ENCODE assay signal across 11 cellular contexts in genomic region chr7:35596061-35596460, GRCh38.
DNase-seq lines count a peak whose midpoint lies in the region; ATAC-seq, FAIRE-seq and TF ChIP-seq lines count a peak whose summit lies in the region.
"Had no signal": no experiment of that assay in that cellular context is flagged by ENCODE, and none has a peak within 500 bp of the region (broad histone marks: within the 10 kb centered on the region; RNA-seq: fewer than 3 reads in every experiment).

No MANE protein-coding gene starts in this region.

- WGBS in K562 (ENCODE audit: insufficient coverage, low coverage, missing lambda C conversion rate): 0% methylated on average over 2 of the region's 2 CpGs

- H2AFZ ChIP-seq in K562 (ENCODE audit: low read depth, low read length): peak overlapping the region; percentile 71

- TF ChIP-seq EP300 in K562 (IDR thresholded peaks at IDR 0.05; ENCODE audit: low read length): no peak

- H3K9ac ChIP-seq in K562 (ENCODE audit: insufficient read depth in 1 of 2, low read depth in 2 of 2, low read length in 2 of 2): no peak overlapping the region

- no peaks in the 10 kb centered on the region for H3K9me3 ChIP-seq in K562 (replicated peaks; ENCODE audit: control insufficient read depth, insufficient read depth, low read depth, low read length)
- no peaks in the 10 kb centered on the region for H3K9me3 ChIP-seq in left lung
- H3K9me3 ChIP-seq: breast epithelium had no signal

- H3K9me1 ChIP-seq in K562 (ENCODE audit: control insufficient read depth, insufficient read depth, low read length): no peaks in the 10 kb centered on the region

- POLR2A ChIA-PET in K562 (lab: Yijun Ruan, JAX): interaction anchor here (0.6 kb wide), 2 partner anchors 16 to 189 kb away, joined by 3 to 4 read pairs; no protein-coding TSS in a partner anchor

- DNase-seq in AG08396 (ENCODE audit: low spot score) (peak; percentile 38), KBM-7 (peak; percentile 38), K562 (ENCODE audit: extremely low read depth in 1 of 4, low spot score in 3 of 4) (peak in 2 of 4 experiments; percentile 20 to 29), left lung (no peak), SW480 (ENCODE audit: low spot score) (no peak)
- no peak for DNase-seq in stimulated activated CD4-positive, alpha-beta T cell treated with anti-CD3 and anti-CD28 coated beads, Interleukin-1b, Interleukin-23, amount 100 ng/mL, for 48 hours
- DNase-seq: glutamatergic neuron, NCI-H524 treated with DMSO at 0.1 percent for 48 hours had no signal

- H4K20me1 ChIP-seq in K562 (replicated peaks; ENCODE audit: control insufficient read depth, insufficient read depth, low read length): no peaks in the 10 kb centered on the region

- no TSS peak for BruUV-seq in K562 (replicated peaks; lab: Mats Ljungman, UMichigan)

- H3K36me3 ChIP-seq in K562 (ENCODE audit: control insufficient read depth, insufficient read depth, low read length) (no peaks in the 10 kb centered on the region), left lung (no peaks in the 10 kb centered on the region)
- H3K36me3 ChIP-seq: breast epithelium had no signal

- intact Hi-C loops in K562 (cut with micrococcal nuclease): no loop called here
- intact Hi-C loops in left lung (cut with DNase I): no loop called here

- no peaks in the 10 kb centered on the region for H3K79me2 ChIP-seq in K562 (ENCODE audit: control insufficient read depth, insufficient read depth, low read length)

- peak overlapping the region; percentile 51 for H3K4me2 ChIP-seq in K562 (ENCODE audit: insufficient read depth, low read length)

- in situ Hi-C loops in KBM-7 (cut with MboI; ENCODE audit: low pct_unique_long_range_greater_than_20kb, low sequenced_read_pairs): no loop called here
- in situ Hi-C loops in K562 (cut with MboI): no loop called here

- no peaks in the 10 kb centered on the region for H3K27me3 ChIP-seq in K562 (ENCODE audit: control insufficient read depth in 2 of 2, insufficient read depth in 2 of 2, low read length in 2 of 2)
- H3K27me3 ChIP-seq in left lung: no peaks in the 10 kb centered on the region
- H3K27me3 ChIP-seq: breast epithelium had no signal

- no peak for FAIRE-seq in K562 (lab: Jason Lieb, UNC)

- CTCF ChIA-PET in K562 (lab: Yijun Ruan, JAX; ENCODE audit: low intra/inter-chr PET ratio): no interaction called here

- no peak overlapping the region for H3K4me3 ChIP-seq in K562
- H3K4me3 ChIP-seq in left lung: no peak overlapping the region
- H3K4me3 ChIP-seq: breast epithelium had no signal

- ATAC-seq in K562: peak; percentile 76
- ATAC-seq in left lung: peak; percentile 23
- ATAC-seq in HG03520 (IDR thresholded peaks at IDR 0.05; ENCODE audit: unreplicated experiment): no peak
- no peak for ATAC-seq in HG02623 (IDR thresholded peaks at IDR 0.05; ENCODE audit: unreplicated experiment)

- TF ChIP-seq CTCF in K562 (IDR thresholded peaks at IDR 0.05 in 2 of 3, conservative IDR thresholded peaks at IDR 0.05 in 1 of 3; ENCODE audit: insufficient read depth in 2 of 3, low read depth in 1 of 3, low read length in 3 of 3) (no peak), left lung (IDR thresholded peaks at IDR 0.05) (no peak)

- H3K4me1 ChIP-seq in K562 (replicated peaks in 1 of 2; ENCODE audit: control insufficient read depth in 2 of 2, insufficient read depth in 2 of 2, low read length in 2 of 2): no peaks in the 10 kb centered on the region; a peak in 1 of 5 replicates
- H3K4me1 ChIP-seq in left lung: peaks cover 0 to 7% of the 10 kb centered on the region in 2 donors
- H3K4me1 ChIP-seq: breast epithelium had no signal

- no peak for TF ChIP-seq POLR2A in K562 (conservative IDR thresholded peaks at IDR 0.05)

- TF ChIP-seq RAD21 in K562 (CRISPR knock-in tag; conservative IDR thresholded peaks at IDR 0.05 in 1 of 2, IDR thresholded peaks at IDR 0.05 in 1 of 2): no peak

- no peak overlapping the region for H3K27ac ChIP-seq in K562 (ENCODE audit: extremely low read depth, low read depth, low read length)
- H3K27ac ChIP-seq in left lung: no peak overlapping the region
- H3K27ac ChIP-seq: breast epithelium had no signal

TF ChIP-seq in K562, 482 proteins besides CTCF, POLR2A, EP300 and RAD21 (continues in another document):
- no peak for TF ChIP-seq CREB3L1 (IDR thresholded peaks at IDR 0.05; ENCODE audit: borderline replicate concordance, low read depth)
- TF ChIP-seq ZBTB33 (CRISPR knock-in tag; IDR thresholded peaks at IDR 0.05): no peak
- TF ChIP-seq NR2F6 (CRISPR knock-in tag; IDR thresholded peaks at IDR 0.05): no peak
- no peak for TF ChIP-seq ZNF282 (CRISPR knock-in tag; IDR thresholded peaks at IDR 0.05)
- no peak for TF ChIP-seq FOXJ2 (tag; IDR thresholded peaks at IDR 0.05)
- TF ChIP-seq ETV6 (IDR thresholded peaks at IDR 0.05; ENCODE audit: borderline replicate concordance in 1 of 2, low read depth in 2 of 2, low read length in 1 of 2): peak; percentile 72 to 75; a peak in 3 of 4 replicates
- no peak for TF ChIP-seq ETV6 (CRISPR knock-in tag; IDR thresholded peaks at IDR 0.05; ENCODE audit: borderline replicate concordance)
- TF ChIP-seq JUND (IDR thresholded peaks at IDR 0.05; ENCODE audit: borderline replicate concordance, low read depth, low read length): peak; percentile 87
- TF ChIP-seq JUND (tag; IDR thresholded peaks at IDR 0.05; ENCODE audit: borderline replicate concordance, low read depth, low read length): peak; percentile 79; the same call in 2 of the 3 replicates
- TF ChIP-seq, protein P1, sequence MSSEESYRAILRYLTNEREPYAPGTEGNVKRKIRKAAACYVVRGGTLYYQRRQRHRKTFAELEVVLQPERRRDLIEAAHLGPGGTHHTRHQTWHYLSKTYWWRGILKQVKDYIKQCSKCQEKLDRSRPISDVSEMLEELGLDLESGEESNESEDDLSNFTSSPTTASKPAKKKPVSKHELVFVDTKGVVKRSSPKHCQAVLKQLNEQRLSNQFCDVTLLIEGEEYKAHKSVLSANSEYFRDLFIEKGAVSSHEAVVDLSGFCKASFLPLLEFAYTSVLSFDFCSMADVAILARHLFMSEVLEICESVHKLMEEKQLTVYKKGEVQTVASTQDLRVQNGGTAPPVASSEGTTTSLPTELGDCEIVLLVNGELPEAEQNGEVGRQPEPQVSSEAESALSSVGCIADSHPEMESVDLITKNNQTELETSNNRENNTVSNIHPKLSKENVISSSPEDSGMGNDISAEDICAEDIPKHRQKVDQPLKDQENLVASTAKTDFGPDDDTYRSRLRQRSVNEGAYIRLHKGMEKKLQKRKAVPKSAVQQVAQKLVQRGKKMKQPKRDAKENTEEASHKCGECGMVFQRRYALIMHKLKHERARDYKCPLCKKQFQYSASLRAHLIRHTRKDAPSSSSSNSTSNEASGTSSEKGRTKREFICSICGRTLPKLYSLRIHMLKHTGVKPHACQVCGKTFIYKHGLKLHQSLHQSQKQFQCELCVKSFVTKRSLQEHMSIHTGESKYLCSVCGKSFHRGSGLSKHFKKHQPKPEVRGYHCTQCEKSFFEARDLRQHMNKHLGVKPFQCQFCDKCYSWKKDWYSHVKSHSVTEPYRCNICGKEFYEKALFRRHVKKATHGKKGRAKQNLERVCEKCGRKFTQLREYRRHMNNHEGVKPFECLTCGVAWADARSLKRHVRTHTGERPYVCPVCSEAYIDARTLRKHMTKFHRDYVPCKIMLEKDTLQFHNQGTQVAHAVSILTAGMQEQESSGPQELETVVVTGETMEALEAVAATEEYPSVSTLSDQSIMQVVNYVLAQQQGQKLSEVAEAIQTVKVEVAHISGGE (CRISPR knock-in tag; IDR thresholded peaks at IDR 0.05): 0 out of 6 replicates have a peak, but pooled peaks of 1 of the 3 experiments have one; percentile 30
- TF ChIP-seq GABPA (tag; conservative IDR thresholded peaks at IDR 0.05; ENCODE audit: low read depth): 0 out of 2 replicates have a peak, but pooled peaks have one; percentile 42
- 0 out of 2 replicates have a peak, but pooled peaks have one; percentile 16 for TF ChIP-seq ZNF134 (CRISPR knock-in tag; conservative IDR thresholded peaks at IDR 0.05)
- peak; percentile 76 for TF ChIP-seq FOSL1 (tag; conservative IDR thresholded peaks at IDR 0.05)
- no peak for TF ChIP-seq RBM22 (IDR thresholded peaks at IDR 0.05; ENCODE audit: low read depth, low read length, poor library complexity, severe bottlenecking)

Comparison
In these comparisons a context has a peak if more than half of its experiments do, and no peak if none do; other contexts are left out.
1. DNase-seq: peak in AG08396 (single experiment) and KBM-7 (single experiment); none in left lung (0 of 2), stimulated activated CD4-positive, alpha-beta T cell treated with anti-CD3 and anti-CD28 coated beads, Interleukin-1b, Interleukin-23, amount 100 ng/mL, for 48 hours (single experiment) and SW480 (single experiment).
2. ATAC-seq: peak in K562 (single experiment) and left lung (single experiment); none in HG03520 (single experiment) and HG02623 (single experiment).